ENCODE assay signal across 8 cellular contexts in the genomic region with DNA sequence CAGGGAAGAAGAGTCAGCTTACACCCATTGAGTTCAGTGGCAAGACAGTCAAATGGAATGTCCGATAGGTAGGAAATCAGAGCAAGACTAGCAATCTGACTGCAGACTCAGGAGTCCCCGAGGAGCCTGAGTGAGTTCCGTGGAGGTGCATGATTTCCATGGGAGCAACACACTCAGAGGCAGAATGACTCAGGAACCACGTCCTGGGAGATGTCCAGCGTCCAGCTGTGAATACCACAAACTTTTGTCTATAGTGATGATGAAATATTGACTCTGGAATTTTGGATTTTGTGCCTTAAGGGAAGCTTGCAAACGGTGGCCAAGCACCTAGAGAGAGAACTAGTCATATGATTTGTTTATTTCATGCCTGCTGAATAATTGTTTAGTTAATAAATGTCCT.
A peak's percentile ranks its signal among the peaks of the same experiment; 100 is the strongest.
DNase-seq lines count a peak whose midpoint lies in the region; ATAC-seq, FAIRE-seq and TF ChIP-seq lines count a peak whose summit lies in the region.
"Had no signal": no experiment of that assay in that cellular context is flagged by ENCODE, and none has a peak within 500 bp of the region (broad histone marks: within the 10 kb centered on the region; RNA-seq: fewer than 3 reads in every experiment).

No MANE protein-coding gene starts in this region.

- TF ChIP-seq CTCF in body of pancreas (IDR thresholded peaks at IDR 0.05) (no peak), keratinocyte (optimal IDR thresholded peaks at IDR 0.05 in 1 of 3, IDR thresholded peaks at IDR 0.05 in 1 of 3, conservative IDR thresholded peaks at IDR 0.05 in 1 of 3; ENCODE audit: extremely low read depth in 1 of 3, insufficient read depth in 2 of 3, low read length in 3 of 3) (no peak), testis (IDR thresholded peaks at IDR 0.05) (no peak), CD14-positive monocyte (IDR thresholded peaks at IDR 0.05) (no peak)

- H3K4me2 ChIP-seq in keratinocyte (ENCODE audit: control insufficient read depth, extremely low read depth, insufficient read depth, low read depth, low read length), result peak overlapping the region; percentile 47

- H3K4me1 ChIP-seq in body of pancreas (no peaks in the 10 kb centered on the region), keratinocyte (ENCODE audit: control insufficient read depth, extremely low read depth, insufficient read depth, low read length) (peaks cover 30% of the 10 kb centered on the region), testis (no peaks in the 10 kb centered on the region)

- 67 to 77% methylated on average over 6 of the region's 6 CpGs for WGBS in body of pancreas, 2 donors
- 76 to 79% methylated on average over 6 of the region's 6 CpGs for WGBS in testis, 2 donors

- DNase-seq in HTR-8/SVneo (ENCODE audit: insufficient read length, low spot score) (peak; percentile 40), body of pancreas (peak in 1 of 4 donors; percentile 26), keratinocyte (ENCODE audit: low read depth, low spot score) (no peak), testis (no peak), CD14-positive monocyte (ENCODE audit: low spot score) (no peak), NOMO-1 (lab: John Stamatoyannopoulos, UW; ENCODE audit: unreplicated experiment in 2 of 2) (no peak), middle frontal gyrus (ENCODE audit: extremely low spot score, low spot score) (no peak)

- H3K36me3 ChIP-seq in body of pancreas (replicated peaks in 1 of 2; ENCODE audit: insufficient read depth in 1 of 2, low read depth in 2 of 2), result no peaks in the 10 kb centered on the region
- H3K36me3 ChIP-seq in keratinocyte (ENCODE audit: control insufficient read depth in 2 of 2, extremely low read depth in 1 of 2, insufficient read depth in 2 of 2, low read length in 2 of 2), result no peaks in the 10 kb centered on the region
- no peaks in the 10 kb centered on the region for H3K36me3 ChIP-seq in testis (ENCODE audit: low read depth, missing control alignments)

- no peak for TF ChIP-seq POLR2A in body of pancreas (IDR thresholded peaks at IDR 0.05)
- TF ChIP-seq POLR2A in testis (IDR thresholded peaks at IDR 0.05), result no peak

- no peaks in the 10 kb centered on the region for H3K9me3 ChIP-seq in body of pancreas
- H3K9me3 ChIP-seq in keratinocyte (ENCODE audit: control insufficient read depth, low read depth, low read length), result no peaks in the 10 kb centered on the region
- no peaks in the 10 kb centered on the region for H3K9me3 ChIP-seq in testis

- H3K4me3 ChIP-seq in body of pancreas (no peak overlapping the region), keratinocyte (ENCODE audit: control insufficient read depth in 2 of 3, extremely low read depth in 1 of 3, insufficient read depth in 2 of 3, low read depth in 1 of 3, low read length in 3 of 3) (no peak overlapping the region), testis (no peak overlapping the region)

- peaks cover 15% of the 10 kb centered on the region for H3K4me1 Mint-ChIP-seq in CD14-positive monocyte

- no peaks in the 10 kb centered on the region for H3K27me3 Mint-ChIP-seq in CD14-positive monocyte (ENCODE audit: low read depth in 3 of 3)

- FAIRE-seq in HTR-8/SVneo (lab: Jason Lieb, UNC), result no peak
- FAIRE-seq in keratinocyte (lab: Jason Lieb, UNC), result peak; percentile 96

- ATAC-seq in body of pancreas, result peak; percentile 24
- ATAC-seq: activated CD4-positive, CD25-positive, alpha-beta regulatory T cell treated with anti-CD3 and anti-CD28 coated beads, Interleukin-2, amount 50 U/mL, for 24 hours had no signal

- H3K9me3 Mint-ChIP-seq in CD14-positive monocyte, result no peaks in the 10 kb centered on the region

- peaks cover 5 to 6% of the 10 kb centered on the region in 2 donors for H3K36me3 Mint-ChIP-seq in CD14-positive monocyte

- peak overlapping the region; percentile 8 for H2AFZ ChIP-seq in keratinocyte (ENCODE audit: control insufficient read depth, low read length)

- H3K9me1 ChIP-seq in keratinocyte (ENCODE audit: control insufficient read depth, extremely low read depth, insufficient read depth, low read length), result no peaks in the 10 kb centered on the region

- H3K4me3 Mint-ChIP-seq in CD14-positive monocyte, result no peak overlapping the region

- no peaks in the 10 kb centered on the region for H3K27me3 ChIP-seq in body of pancreas
- H3K27me3 ChIP-seq in keratinocyte (ENCODE audit: control insufficient read depth, extremely low read depth, insufficient read depth, low read length), result no peaks in the 10 kb centered on the region
- no peaks in the 10 kb centered on the region for H3K27me3 ChIP-seq in testis

- no peaks in the 10 kb centered on the region for H4K20me1 ChIP-seq in keratinocyte (ENCODE audit: control insufficient read depth, extremely low read depth, insufficient read depth, low read length)

- H3K27ac Mint-ChIP-seq in CD14-positive monocyte, result no peak overlapping the region

- no peaks in the 10 kb centered on the region for H3K79me2 ChIP-seq in keratinocyte (ENCODE audit: control insufficient read depth, insufficient read depth, low read length)

- H3K27ac ChIP-seq in body of pancreas, result no peak overlapping the region
- peak overlapping the region; percentile 68 for H3K27ac ChIP-seq in keratinocyte (ENCODE audit: control insufficient read depth, insufficient read depth, low read length)
- H3K27ac ChIP-seq in testis, result no peak overlapping the region

- H3K9ac ChIP-seq in keratinocyte (ENCODE audit: control insufficient read depth, extremely low read depth, insufficient read depth, low read length), result peak overlapping the region; percentile 1

- dilution Hi-C loops in keratinocyte (cut with MboI; ENCODE audit: extremely low pct_ligation_motif_present, low sequenced_read_pairs), result no loop called here

- intact Hi-C loops in body of pancreas (cut with DNase I), result loop anchor here (10.0 kb wide), 1 partner anchor 288 kb away; no protein-coding TSS in a partner anchor
- intact Hi-C loops in testis (cut with DNase I; ENCODE audit: low total_unique reads), result no loop called here
- intact Hi-C loops in CD14-positive monocyte (cut with micrococcal nuclease), result no loop called here
